Comparison of ENCODE assay signal across 8 cellular contexts in the genomic region with DNA sequence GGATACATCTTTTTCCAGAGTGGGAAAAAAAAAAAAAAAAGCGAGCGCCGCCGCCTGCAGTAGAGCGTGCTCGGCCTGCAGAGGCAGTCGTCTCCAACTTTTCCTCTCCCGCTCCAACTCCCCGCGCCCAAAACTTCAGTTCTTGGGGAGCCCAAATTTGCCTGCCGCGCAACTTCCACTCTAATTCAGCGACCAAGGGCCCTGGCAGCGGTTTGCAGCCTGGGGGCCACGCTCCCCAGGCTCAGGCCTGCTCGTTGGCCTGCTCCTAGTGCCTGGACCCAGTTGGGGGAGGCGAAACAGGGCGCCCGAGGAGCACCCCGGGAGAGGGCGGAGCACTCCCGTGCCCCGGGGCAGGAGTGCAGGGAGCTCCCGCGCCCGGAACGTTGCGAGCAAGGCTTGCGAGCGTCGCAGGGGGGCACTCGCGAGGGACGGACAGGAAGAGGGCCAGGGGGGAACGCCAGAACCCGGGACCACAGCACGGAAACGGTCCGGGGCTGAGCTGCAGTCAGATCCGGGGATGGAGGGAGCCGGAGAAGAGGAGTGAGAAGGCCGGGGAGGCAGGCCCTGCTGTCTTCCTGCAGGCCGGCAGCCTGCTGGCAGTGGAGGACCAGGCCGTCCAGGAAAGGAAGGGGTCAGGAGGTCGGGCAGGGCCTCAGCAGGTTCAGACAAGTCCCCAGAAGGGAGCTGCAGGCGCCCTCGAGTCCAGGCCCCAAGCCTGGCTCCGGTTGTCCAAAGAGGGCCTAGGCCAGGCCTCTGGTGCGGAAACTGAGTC. TPM values are rescaled to one million over a fixed set of nuclear protein-coding genes. Genes with fewer than 3 reads are reported as not detected.
DNase-seq lines count a peak whose midpoint lies in the region; ATAC-seq and TF ChIP-seq lines count a peak whose summit lies in the region.

A gene with protein sequence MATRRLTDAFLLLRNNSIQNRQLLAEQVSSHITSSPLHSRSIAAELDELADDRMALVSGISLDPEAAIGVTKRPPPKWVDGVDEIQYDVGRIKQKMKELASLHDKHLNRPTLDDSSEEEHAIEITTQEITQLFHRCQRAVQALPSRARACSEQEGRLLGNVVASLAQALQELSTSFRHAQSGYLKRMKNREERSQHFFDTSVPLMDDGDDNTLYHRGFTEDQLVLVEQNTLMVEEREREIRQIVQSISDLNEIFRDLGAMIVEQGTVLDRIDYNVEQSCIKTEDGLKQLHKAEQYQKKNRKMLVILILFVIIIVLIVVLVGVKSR (plus strand): TSS at position 508 of the 772 bp plus-strand sequence. CDS start 724 bp downstream, outside the sequence.

- CTCF ChIA-PET in WTC11 (lab: Charles Lee) = interaction anchor here (0.6 to 7.3 kb wide), 49 partner anchors 9 to 829 kb away, joined by 3 to 119 read pairs (median 6); a partner anchor contains a TSS

- H3K27me3 Mint-ChIP-seq in WTC11 (ENCODE audit: low read depth) (no peaks in the 10 kb centered on the region; the same call in 1 of the 2 replicates), immature natural killer cell (ENCODE audit: low read depth in 3 of 3) (peaks cover 7 to 20% (median 16%) of the 10 kb centered on the region in 3 donors)

- H3K36me3 Mint-ChIP-seq in WTC11 (no peaks in the 10 kb centered on the region), immature natural killer cell (no peaks in the 10 kb centered on the region)

- ATAC-seq in GM18867 (IDR thresholded peaks at IDR 0.05; ENCODE audit: unreplicated experiment) (peak; percentile 66), HG03135 (IDR thresholded peaks at IDR 0.05; ENCODE audit: unreplicated experiment) (peak; percentile 65), WTC11 (peak; percentile 76)

- peak within 1 kb of the TSS; percentile 90 for H3K4me3 Mint-ChIP-seq in WTC11
- peak within 1 kb of the TSS; percentile 97 to 99 (median 98) for H3K4me3 Mint-ChIP-seq in immature natural killer cell

- POLR2A ChIA-PET in WTC11 (lab: Charles Lee) = interaction anchor here (0.6 to 4.2 kb wide), 14 partner anchors 9 to 421 kb away, joined by 3 to 25 read pairs (median 5); a partner anchor contains a TSS

- DNase-seq in A172 (ENCODE audit: low spot score) = peak; percentile 78
- DNase-seq in NCI-H2227 (lab: John Stamatoyannopoulos, UW; ENCODE audit: unreplicated experiment) = peak; percentile 95
- peak; percentile 89 for DNase-seq in WTC11 (ENCODE audit: low spot score)
- peak; percentile 96 for DNase-seq in cardiac fibroblast (ENCODE audit: low read depth in 2 of 2)
- peak; percentile 73 to 80 (median 79) for DNase-seq in immature natural killer cell
- peak; percentile 81 for DNase-seq in smooth muscle cell of the brain vasculature (ENCODE audit: low read depth, low spot score)

- H3K4me1 Mint-ChIP-seq in WTC11 = peaks cover 34% of the 10 kb centered on the region
- H3K4me1 Mint-ChIP-seq in immature natural killer cell = peaks cover 33 to 53% of the 10 kb centered on the region in 2 donors

- H3K4me3 ChIP-seq in cardiac fibroblast (replicated peaks in 1 of 2; ENCODE audit: low read depth in 2 of 2, low read length in 2 of 2) = peak within 1 kb of the TSS; percentile 92 to 96

- no peaks in the 10 kb centered on the region for H3K9me3 Mint-ChIP-seq in WTC11
- no peaks in the 10 kb centered on the region for H3K9me3 Mint-ChIP-seq in immature natural killer cell

- H3K27ac Mint-ChIP-seq in WTC11 (peak within 1 kb of the TSS; percentile 95), immature natural killer cell (peak within 1 kb of the TSS; percentile 94 to 100 (median 98))

- TF ChIP-seq CTCF in WTC11 (IDR thresholded peaks at IDR 0.05) = peak; percentile 42
- peak; percentile 48 for TF ChIP-seq CTCF in cardiac fibroblast (IDR thresholded peaks at IDR 0.05; ENCODE audit: low read depth, low read length)

TF ChIP-seq in WTC11, 78 proteins besides CTCF, POLR2A, EP300 and RAD21 (continues in another document):
- TF ChIP-seq NR1H2 (CRISPR knock-in tag; IDR thresholded peaks at IDR 0.05) (no peak), NFE2L1 (CRISPR knock-in tag; IDR thresholded peaks at IDR 0.05) (no peak), NR2C2 (CRISPR knock-in tag; IDR thresholded peaks at IDR 0.05) (no peak), SMAD4 (CRISPR knock-in tag; IDR thresholded peaks at IDR 0.05) (no peak), ZNF263 (CRISPR knock-in tag; IDR thresholded peaks at IDR 0.05; ENCODE audit: low read depth) (peak; percentile 100), ZNF232 (CRISPR knock-in tag; IDR thresholded peaks at IDR 0.05) (peak; percentile 89)
- TF ChIP-seq, protein P1, sequence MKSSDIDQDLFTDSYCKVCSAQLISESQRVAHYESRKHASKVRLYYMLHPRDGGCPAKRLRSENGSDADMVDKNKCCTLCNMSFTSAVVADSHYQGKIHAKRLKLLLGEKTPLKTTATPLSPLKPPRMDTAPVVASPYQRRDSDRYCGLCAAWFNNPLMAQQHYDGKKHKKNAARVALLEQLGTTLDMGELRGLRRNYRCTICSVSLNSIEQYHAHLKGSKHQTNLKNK (CRISPR knock-in tag; IDR thresholded peaks at IDR 0.05) = no peak
- TF ChIP-seq, protein P2, sequence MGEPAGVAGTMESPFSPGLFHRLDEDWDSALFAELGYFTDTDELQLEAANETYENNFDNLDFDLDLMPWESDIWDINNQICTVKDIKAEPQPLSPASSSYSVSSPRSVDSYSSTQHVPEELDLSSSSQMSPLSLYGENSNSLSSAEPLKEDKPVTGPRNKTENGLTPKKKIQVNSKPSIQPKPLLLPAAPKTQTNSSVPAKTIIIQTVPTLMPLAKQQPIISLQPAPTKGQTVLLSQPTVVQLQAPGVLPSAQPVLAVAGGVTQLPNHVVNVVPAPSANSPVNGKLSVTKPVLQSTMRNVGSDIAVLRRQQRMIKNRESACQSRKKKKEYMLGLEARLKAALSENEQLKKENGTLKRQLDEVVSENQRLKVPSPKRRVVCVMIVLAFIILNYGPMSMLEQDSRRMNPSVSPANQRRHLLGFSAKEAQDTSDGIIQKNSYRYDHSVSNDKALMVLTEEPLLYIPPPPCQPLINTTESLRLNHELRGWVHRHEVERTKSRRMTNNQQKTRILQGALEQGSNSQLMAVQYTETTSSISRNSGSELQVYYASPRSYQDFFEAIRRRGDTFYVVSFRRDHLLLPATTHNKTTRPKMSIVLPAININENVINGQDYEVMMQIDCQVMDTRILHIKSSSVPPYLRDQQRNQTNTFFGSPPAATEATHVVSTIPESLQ (CRISPR knock-in tag; IDR thresholded peaks at IDR 0.05) = no peak
- TF ChIP-seq, protein P3, sequence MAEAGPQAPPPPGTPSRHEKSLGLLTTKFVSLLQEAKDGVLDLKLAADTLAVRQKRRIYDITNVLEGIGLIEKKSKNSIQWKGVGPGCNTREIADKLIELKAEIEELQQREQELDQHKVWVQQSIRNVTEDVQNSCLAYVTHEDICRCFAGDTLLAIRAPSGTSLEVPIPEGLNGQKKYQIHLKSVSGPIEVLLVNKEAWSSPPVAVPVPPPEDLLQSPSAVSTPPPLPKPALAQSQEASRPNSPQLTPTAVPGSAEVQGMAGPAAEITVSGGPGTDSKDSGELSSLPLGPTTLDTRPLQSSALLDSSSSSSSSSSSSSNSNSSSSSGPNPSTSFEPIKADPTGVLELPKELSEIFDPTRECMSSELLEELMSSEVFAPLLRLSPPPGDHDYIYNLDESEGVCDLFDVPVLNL (CRISPR knock-in tag; IDR thresholded peaks at IDR 0.05; ENCODE audit: borderline replicate concordance, low read depth) = no peak
- TF ChIP-seq, protein P4, sequence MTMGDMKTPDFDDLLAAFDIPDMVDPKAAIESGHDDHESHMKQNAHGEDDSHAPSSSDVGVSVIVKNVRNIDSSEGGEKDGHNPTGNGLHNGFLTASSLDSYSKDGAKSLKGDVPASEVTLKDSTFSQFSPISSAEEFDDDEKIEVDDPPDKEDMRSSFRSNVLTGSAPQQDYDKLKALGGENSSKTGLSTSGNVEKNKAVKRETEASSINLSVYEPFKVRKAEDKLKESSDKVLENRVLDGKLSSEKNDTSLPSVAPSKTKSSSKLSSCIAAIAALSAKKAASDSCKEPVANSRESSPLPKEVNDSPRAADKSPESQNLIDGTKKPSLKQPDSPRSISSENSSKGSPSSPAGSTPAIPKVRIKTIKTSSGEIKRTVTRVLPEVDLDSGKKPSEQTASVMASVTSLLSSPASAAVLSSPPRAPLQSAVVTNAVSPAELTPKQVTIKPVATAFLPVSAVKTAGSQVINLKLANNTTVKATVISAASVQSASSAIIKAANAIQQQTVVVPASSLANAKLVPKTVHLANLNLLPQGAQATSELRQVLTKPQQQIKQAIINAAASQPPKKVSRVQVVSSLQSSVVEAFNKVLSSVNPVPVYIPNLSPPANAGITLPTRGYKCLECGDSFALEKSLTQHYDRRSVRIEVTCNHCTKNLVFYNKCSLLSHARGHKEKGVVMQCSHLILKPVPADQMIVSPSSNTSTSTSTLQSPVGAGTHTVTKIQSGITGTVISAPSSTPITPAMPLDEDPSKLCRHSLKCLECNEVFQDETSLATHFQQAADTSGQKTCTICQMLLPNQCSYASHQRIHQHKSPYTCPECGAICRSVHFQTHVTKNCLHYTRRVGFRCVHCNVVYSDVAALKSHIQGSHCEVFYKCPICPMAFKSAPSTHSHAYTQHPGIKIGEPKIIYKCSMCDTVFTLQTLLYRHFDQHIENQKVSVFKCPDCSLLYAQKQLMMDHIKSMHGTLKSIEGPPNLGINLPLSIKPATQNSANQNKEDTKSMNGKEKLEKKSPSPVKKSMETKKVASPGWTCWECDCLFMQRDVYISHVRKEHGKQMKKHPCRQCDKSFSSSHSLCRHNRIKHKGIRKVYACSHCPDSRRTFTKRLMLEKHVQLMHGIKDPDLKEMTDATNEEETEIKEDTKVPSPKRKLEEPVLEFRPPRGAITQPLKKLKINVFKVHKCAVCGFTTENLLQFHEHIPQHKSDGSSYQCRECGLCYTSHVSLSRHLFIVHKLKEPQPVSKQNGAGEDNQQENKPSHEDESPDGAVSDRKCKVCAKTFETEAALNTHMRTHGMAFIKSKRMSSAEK (CRISPR knock-in tag; IDR thresholded peaks at IDR 0.05; ENCODE audit: borderline replicate concordance) = no peak
- TF ChIP-seq, protein P5, sequence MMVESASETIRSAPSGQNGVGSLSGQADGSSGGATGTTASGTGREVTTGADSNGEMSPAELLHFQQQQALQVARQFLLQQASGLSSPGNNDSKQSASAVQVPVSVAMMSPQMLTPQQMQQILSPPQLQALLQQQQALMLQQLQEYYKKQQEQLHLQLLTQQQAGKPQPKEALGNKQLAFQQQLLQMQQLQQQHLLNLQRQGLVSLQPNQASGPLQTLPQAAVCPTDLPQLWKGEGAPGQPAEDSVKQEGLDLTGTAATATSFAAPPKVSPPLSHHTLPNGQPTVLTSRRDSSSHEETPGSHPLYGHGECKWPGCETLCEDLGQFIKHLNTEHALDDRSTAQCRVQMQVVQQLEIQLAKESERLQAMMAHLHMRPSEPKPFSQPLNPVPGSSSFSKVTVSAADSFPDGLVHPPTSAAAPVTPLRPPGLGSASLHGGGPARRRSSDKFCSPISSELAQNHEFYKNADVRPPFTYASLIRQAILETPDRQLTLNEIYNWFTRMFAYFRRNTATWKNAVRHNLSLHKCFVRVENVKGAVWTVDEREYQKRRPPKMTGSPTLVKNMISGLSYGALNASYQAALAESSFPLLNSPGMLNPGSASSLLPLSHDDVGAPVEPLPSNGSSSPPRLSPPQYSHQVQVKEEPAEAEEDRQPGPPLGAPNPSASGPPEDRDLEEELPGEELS (CRISPR knock-in tag; IDR thresholded peaks at IDR 0.05) = peak; percentile 95

RNA-seq across cellular contexts. Expression of the gene that starts here (rescaled TPM):
- 10.9 and 13.5 TPM in 2 replicates for total RNA-seq in A172 (2014; rRNA removed; shearing (Covaris generic))
- 89.1 to 116 TPM (median 113 TPM) in 3 replicates for total RNA-seq in WTC11 (2021)
- 10 to 100 TPM; 17.2 to 24.9 (median 21.1) TPM for polyA plus RNA-seq in immature natural killer cell

Comparison
In these comparisons a context has a peak if more than half of its experiments do, and no peak if none do; other contexts are left out.
1. Peak in every context shown above with its lines: DNase-seq, ATAC-seq and H3K4me3 ChIP-seq.